6 cellular contexts compared by ENCODE assay signal in the genomic region with DNA sequence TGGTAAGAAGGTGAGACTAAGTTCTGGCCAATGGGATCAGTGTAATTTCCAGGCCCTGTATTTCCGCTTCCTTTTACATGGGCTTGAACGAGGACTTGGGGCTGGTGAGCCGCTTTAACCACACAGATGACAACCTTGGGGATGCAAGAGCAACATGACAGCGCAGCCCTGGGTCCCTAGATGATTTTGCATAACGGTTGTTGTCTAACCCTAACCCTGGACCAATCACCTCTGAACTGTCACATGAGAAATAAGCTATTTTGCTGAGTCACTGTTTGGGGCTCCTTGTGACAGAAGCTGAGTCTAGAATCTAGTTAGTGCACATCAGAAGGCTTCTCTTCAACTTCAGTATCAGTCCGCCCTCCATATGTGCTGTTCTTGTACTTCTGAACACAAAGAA. TPM values are rescaled to one million over a fixed set of nuclear protein-coding genes. Genes with fewer than 3 reads are reported as not detected.
"Had no signal": no experiment of that assay in that cellular context is flagged by ENCODE, and none has a peak within 500 bp of the region (broad histone marks: within the 10 kb centered on the region; RNA-seq: fewer than 3 reads in every experiment).

No MANE protein-coding gene starts in this region.

RNA-seq across cellular contexts. Expression of a gene that starts 25.1 kb away (rescaled TPM):
- total RNA-seq: GM23248, H4, H7, HFFc6, HT1080, IMR-90 had no signal
- polyA plus RNA-seq: GM23248 had no signal

RNA-seq across cellular contexts. Expression of a gene that starts 47.4 kb away (rescaled TPM):
- total RNA-seq: GM23248, H4, H7, HFFc6, IMR-90 had no signal
- polyA plus RNA-seq: GM23248, IMR-90 had no signal

RNA-seq across cellular contexts. Expression of a gene that starts 59.6 kb away (rescaled TPM):
- total RNA-seq: GM23248, H4, H7, HFFc6, HT1080, IMR-90 had no signal
- polyA plus RNA-seq: GM23248, IMR-90 had no signal
